ENCODE assay signal across 36 cellular contexts in the genomic region with DNA sequence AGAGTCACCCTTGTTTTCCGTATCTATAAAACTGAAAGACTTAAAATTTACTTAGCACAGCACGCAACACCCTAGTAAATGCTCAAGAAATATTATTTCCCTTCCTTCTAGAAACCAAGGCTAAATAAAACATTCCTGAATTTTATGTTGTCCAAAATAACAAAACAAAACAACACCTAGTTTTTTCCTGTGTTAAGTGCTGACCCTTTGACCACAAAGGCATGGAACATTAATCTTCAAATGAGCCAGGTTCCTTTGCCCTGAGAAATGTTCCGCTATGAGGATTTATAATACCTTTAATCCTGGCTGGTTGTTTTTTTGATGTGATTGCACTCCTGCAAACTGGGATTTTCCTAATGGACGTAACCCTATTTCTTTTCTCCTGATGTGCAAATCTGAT. TPM values are rescaled to one million over a fixed set of nuclear protein-coding genes. Genes with fewer than 3 reads are reported as not detected.
DNase-seq lines count a peak whose midpoint lies in the region; ATAC-seq, FAIRE-seq and TF ChIP-seq lines count a peak whose summit lies in the region.
"Had no signal": no experiment of that assay in that cellular context is flagged by ENCODE, and none has a peak within 500 bp of the region (broad histone marks: within the 10 kb centered on the region; RNA-seq: fewer than 3 reads in every experiment).

No MANE protein-coding gene starts in this region.

- H3K27me3 ChIP-seq in BLaER1 treated with 17β-estradiol and CSF1 and Interleukin-3, amounts not matched to agents 10 nM and 100 nM: no peaks in the 10 kb centered on the region
- no peaks in the 10 kb centered on the region for H3K27me3 ChIP-seq in psoas muscle (ENCODE audit: insufficient read depth in 3 of 3, low read length in 2 of 3)
- H3K27me3 ChIP-seq: breast epithelium, MG63, right lobe of liver, upper lobe of left lung had no signal

- no peak overlapping the region for H3K27ac Mint-ChIP-seq in activated naive CD4-positive, alpha-beta T cell treated with anti-CD3 and anti-CD28 coated beads, Interleukin-2, amount 10 ng/mL, durations not matched to agents 7 days and 5 days
- H3K27ac Mint-ChIP-seq: activated CD4-positive, alpha-beta memory T cell treated with anti-CD3 and anti-CD28 coated beads for 36 hours; activated naive CD4-positive, alpha-beta T cell treated with anti-CD3 and anti-CD28 coated beads for 36 hours had no signal

- no peaks in the 10 kb centered on the region for H3K27me3 Mint-ChIP-seq in activated naive CD4-positive, alpha-beta T cell treated with anti-CD3 and anti-CD28 coated beads, Interleukin-2, amount 10 ng/mL, durations not matched to agents 7 days and 5 days
- H3K27me3 Mint-ChIP-seq: activated CD4-positive, alpha-beta memory T cell treated with anti-CD3 and anti-CD28 coated beads for 36 hours had no signal

- peak overlapping the region; percentile 9 to 90 (median 77); a peak in 14 of 22 replicates for H3K4me2 ChIP-seq in BLaER1 treated with 17β-estradiol and CSF1 and Interleukin-3, amounts not matched to agents 10 nM and 100 nM
- H3K4me2 ChIP-seq: KMS-11 had no signal

- H3K4me1 Mint-ChIP-seq in activated naive CD4-positive, alpha-beta T cell treated with anti-CD3 and anti-CD28 coated beads, Interleukin-2, amount 10 ng/mL, durations not matched to agents 7 days and 5 days: no peaks in the 10 kb centered on the region

- H3K4me3 ChIP-seq in BLaER1 treated with 17β-estradiol and CSF1 and Interleukin-3, amounts not matched to agents 10 nM and 100 nM: no peak overlapping the region
- H3K4me3 ChIP-seq in psoas muscle: no peak overlapping the region
- H3K4me3 ChIP-seq: breast epithelium, GM12878, MG63, right lobe of liver, SK-N-MC, upper lobe of left lung had no signal

- peak; percentile 65 for DNase-seq in RCC 7860 (ENCODE audit: low spot score)
- DNase-seq in psoas muscle: no peak
- no peak for DNase-seq in NCI-H1417 treated with DMSO at 0.1 percent for 48 hours (lab: John Stamatoyannopoulos, UW)
- no peak for DNase-seq in NCI-H446 treated with DMSO at 0.1 percent for 48 hours (lab: John Stamatoyannopoulos, UW)
- DNase-seq in effector CD8-positive, alpha-beta T cell (lab: John Stamatoyannopoulos, UW): no peak
- DNase-seq in activated naive CD4-positive, alpha-beta T cell treated with anti-CD3 and anti-CD28 coated beads, Interleukin-2, amount 10 ng/mL, durations not matched to agents 7 days and 5 days: no peak
- DNase-seq: activated CD4-positive, alpha-beta memory T cell treated with anti-CD3 and anti-CD28 coated beads for 36 hours; activated CD4-positive, alpha-beta T cell treated with anti-CD3 and anti-CD28 coated beads for 1 hour; activated CD8-positive, alpha-beta memory T cell treated with anti-CD3 and anti-CD28 coated beads, Interleukin-2, amount 50 U/mL, for 4 hours; activated naive CD4-positive, alpha-beta T cell treated with anti-CD3 and anti-CD28 coated beads for 36 hours; amygdala; hippocampal formation; left cardiac atrium; mammary epithelial cell; MG63; NCI-H1105; NCI-H1930; OCI-M1; posterior cingulate gyrus; right lobe of liver; stimulated activated CD4-positive, alpha-beta T cell treated with anti-CD3 and anti-CD28 coated beads, Interleukin-4, amount 100 ng/mL, for 1 hour; substantia nigra; T-helper 2 cell; upper lobe of left lung had no signal

- intact Hi-C loops in psoas muscle (cut with DNase I): no loop called here

- no peaks in the 10 kb centered on the region for H3K9me3 Mint-ChIP-seq in activated naive CD4-positive, alpha-beta T cell treated with anti-CD3 and anti-CD28 coated beads, Interleukin-2, amount 10 ng/mL, durations not matched to agents 7 days and 5 days
- H3K9me3 Mint-ChIP-seq: activated CD4-positive, alpha-beta memory T cell treated with anti-CD3 and anti-CD28 coated beads for 36 hours; activated naive CD4-positive, alpha-beta T cell treated with anti-CD3 and anti-CD28 coated beads for 36 hours; neural crest cell had no signal

- 89 to 96% (median 94%) methylated on average over 4 of the region's 4 CpGs for WGBS in psoas muscle, 3 donors

- peaks cover 0 to 12% (median 6%) of the 10 kb centered on the region in 11 experiments; a peak in 8 of 22 replicates for H3K9me3 ChIP-seq in BLaER1 treated with 17β-estradiol and CSF1 and Interleukin-3, amounts not matched to agents 10 nM and 100 nM (replicated peaks in 1 of 11)
- H3K9me3 ChIP-seq in psoas muscle: no peaks in the 10 kb centered on the region
- H3K9me3 ChIP-seq: breast epithelium, MG63, right lobe of liver, upper lobe of left lung had no signal

- no peak overlapping the region for H3K4me3 Mint-ChIP-seq in activated naive CD4-positive, alpha-beta T cell treated with anti-CD3 and anti-CD28 coated beads, Interleukin-2, amount 10 ng/mL, durations not matched to agents 7 days and 5 days
- H3K4me3 Mint-ChIP-seq: activated CD4-positive, alpha-beta memory T cell treated with anti-CD3 and anti-CD28 coated beads for 36 hours; activated naive CD4-positive, alpha-beta T cell treated with anti-CD3 and anti-CD28 coated beads for 36 hours; neural crest cell had no signal

- no peak for ATAC-seq in psoas muscle
- ATAC-seq: GM12878, left cardiac atrium, right lobe of liver had no signal

- peak overlapping the region in 4 of 11 experiments; percentile 28 to 80 (median 55); a peak in 3 of 22 replicates for H3K9ac ChIP-seq in BLaER1 treated with 17β-estradiol and CSF1 and Interleukin-3, amounts not matched to agents 10 nM and 100 nM
- H3K9ac ChIP-seq: KMS-11 had no signal

- TF ChIP-seq CTCF in psoas muscle (IDR thresholded peaks at IDR 0.05): no peak

- H3K36me3 Mint-ChIP-seq in activated naive CD4-positive, alpha-beta T cell treated with anti-CD3 and anti-CD28 coated beads, Interleukin-2, amount 10 ng/mL, durations not matched to agents 7 days and 5 days: peaks cover 27% of the 10 kb centered on the region

- peaks cover 26 to 48% (median 43%) of the 10 kb centered on the region in 11 experiments; a peak in 20 of 22 replicates for H3K36me3 ChIP-seq in BLaER1 treated with 17β-estradiol and CSF1 and Interleukin-3, amounts not matched to agents 10 nM and 100 nM
- H3K36me3 ChIP-seq in psoas muscle (ENCODE audit: insufficient read depth in 1 of 2, low read depth in 1 of 2): peaks cover 0 to 20% of the 10 kb centered on the region in 2 donors
- H3K36me3 ChIP-seq: breast epithelium had no signal

- H3K27ac ChIP-seq in BLaER1 treated with 17β-estradiol and CSF1 and Interleukin-3, amounts not matched to agents 10 nM and 100 nM: peak overlapping the region in 6 of 11 experiments; percentile 83 to 93 (median 88); a peak in 12 of 22 replicates
- peak overlapping the region; percentile 30 for H3K27ac ChIP-seq in psoas muscle
- H3K27ac ChIP-seq: C4-2B, HL-60, KMS-11, right lobe of liver, SK-N-MC, upper lobe of left lung had no signal

- CTCF ChIA-PET in activated naive CD4-positive, alpha-beta T cell treated with anti-CD3 and anti-CD28 coated beads, Interleukin-2, amount 10 ng/mL, durations not matched to agents 7 days and 5 days (lab: Charles Lee): no interaction called here

- no peaks in the 10 kb centered on the region; a peak in 1 of 22 replicates for H4K20me1 ChIP-seq in BLaER1 treated with 17β-estradiol and CSF1 and Interleukin-3, amounts not matched to agents 10 nM and 100 nM

- FAIRE-seq in RCC 7860 (lab: Jason Lieb, UNC) (peak; percentile 95), endometrium (lab: Jason Lieb, UNC) (peak; percentile 83)
- FAIRE-seq: colon, D721Med, GM12878, H54 had no signal

- H3K4me1 ChIP-seq in BLaER1 treated with 17β-estradiol and CSF1 and Interleukin-3, amounts not matched to agents 10 nM and 100 nM: peaks cover 50 to 72% (median 63%) of the 10 kb centered on the region in 10 experiments
- H3K4me1 ChIP-seq in psoas muscle: peaks cover 15% of the 10 kb centered on the region
- H3K4me1 ChIP-seq: breast epithelium, right lobe of liver had no signal

RNA-seq across cellular contexts. Expression of a gene that starts 29.0 kb away (rescaled TPM):
- under 1 TPM in 3 of 4 donors, not detected in 1; 0.44 to 0.56 (median 0.45) TPM for total RNA-seq in psoas muscle
- polyA plus RNA-seq in psoas muscle: under 1 TPM in 2 of 3 donors, not detected in 1; under 0.01 to 0.04 TPM
